ENCODE assay signal across 11 cellular contexts in genomic region chr21:43702785-43703067, GRCh38. TPM values are rescaled to one million over a fixed set of nuclear protein-coding genes. Genes with fewer than 3 reads are reported as not detected.
DNase-seq lines count a peak whose midpoint lies in the region; ATAC-seq and TF ChIP-seq lines count a peak whose summit lies in the region.
"Had no signal": no experiment of that assay in that cellular context is flagged by ENCODE, and none has a peak within 500 bp of the region (broad histone marks: within the 10 kb centered on the region; RNA-seq: fewer than 3 reads in every experiment).

No MANE protein-coding gene starts in this region.

- no peak for ATAC-seq in memory B cell (ENCODE audit: low read depth)
- no peak for ATAC-seq in thoracic aorta (ENCODE audit: insufficient number of reproducible peaks, low FRiP score, low read depth)
- ATAC-seq in HG02884 (IDR thresholded peaks at IDR 0.05; ENCODE audit: unreplicated experiment), result no peak

- H3K36me3 Mint-ChIP-seq in activated naive CD4-positive, alpha-beta T cell treated with anti-CD3 and anti-CD28 coated beads, Interleukin-2, amount 50 U/mL, for 24 hours, result peaks cover 2% of the 10 kb centered on the region
- H3K36me3 Mint-ChIP-seq in brain (peaks cover 4% of the 10 kb centered on the region), memory B cell (no peaks in the 10 kb centered on the region)

- TF ChIP-seq CTCF in brain (conservative IDR thresholded peaks at IDR 0.05) (no peak), thoracic aorta (IDR thresholded peaks at IDR 0.05) (no peak)

- H3K27ac ChIP-seq in thoracic aorta, result peak overlapping the region; percentile 35 to 76

- H3K27me3 Mint-ChIP-seq in activated naive CD4-positive, alpha-beta T cell treated with anti-CD3 and anti-CD28 coated beads, Interleukin-2, amount 50 U/mL, for 24 hours, result peaks cover 1% of the 10 kb centered on the region
- H3K27me3 Mint-ChIP-seq in brain (no peaks in the 10 kb centered on the region), memory B cell (peaks cover 3% of the 10 kb centered on the region)

- no peaks in the 10 kb centered on the region for H3K9me3 Mint-ChIP-seq in activated naive CD4-positive, alpha-beta T cell treated with anti-CD3 and anti-CD28 coated beads, Interleukin-2, amount 50 U/mL, for 24 hours
- no peaks in the 10 kb centered on the region for H3K9me3 Mint-ChIP-seq in brain
- no peaks in the 10 kb centered on the region for H3K9me3 Mint-ChIP-seq in memory B cell
- H3K9me3 Mint-ChIP-seq: activated T-helper 1 cell treated with anti-CD3 and anti-CD28 coated beads, Interleukin-12 subunit alpha, Interleukin-12 subunit beta, Interleukin-2, Interleukin-4 antibody, amounts not matched to agents 30 ng/mL and 10 ng/mL and 1 ng/mL, durations not matched to agents 14 hours and 24 hours and 36 hours had no signal

- no peaks in the 10 kb centered on the region for H3K36me3 ChIP-seq in thoracic aorta

- H3K4me3 Mint-ChIP-seq in activated naive CD4-positive, alpha-beta T cell treated with anti-CD3 and anti-CD28 coated beads, Interleukin-2, amount 50 U/mL, for 24 hours, result peak overlapping the region; percentile 76
- H3K4me3 Mint-ChIP-seq in brain (peak overlapping the region; percentile 25 to 71 (median 45)), memory B cell (peak overlapping the region; percentile 64)
- H3K4me3 Mint-ChIP-seq: activated T-helper 1 cell treated with anti-CD3 and anti-CD28 coated beads, Interleukin-12 subunit alpha, Interleukin-12 subunit beta, Interleukin-2, Interleukin-4 antibody, amounts not matched to agents 30 ng/mL and 10 ng/mL and 1 ng/mL, durations not matched to agents 14 hours and 24 hours and 36 hours had no signal

- peaks cover 31 to 47% of the 10 kb centered on the region in 2 donors for H3K4me1 ChIP-seq in thoracic aorta (ENCODE audit: control insufficient read depth in 1 of 2, low read depth in 2 of 2)

- peak overlapping the region; percentile 47 for H3K4me3 ChIP-seq in thoracic aorta

- H3K27me3 ChIP-seq in thoracic aorta (replicated peaks; ENCODE audit: insufficient read depth), result no peaks in the 10 kb centered on the region

- H3K27ac Mint-ChIP-seq in activated naive CD4-positive, alpha-beta T cell treated with anti-CD3 and anti-CD28 coated beads, Interleukin-2, amount 50 U/mL, for 24 hours, result no peak overlapping the region
- peak overlapping the region; percentile 64 to 97 (median 73) for H3K27ac Mint-ChIP-seq in brain
- H3K27ac Mint-ChIP-seq in memory B cell, result no peak overlapping the region
- H3K27ac Mint-ChIP-seq: activated T-helper 1 cell treated with anti-CD3 and anti-CD28 coated beads, Interleukin-12 subunit alpha, Interleukin-12 subunit beta, Interleukin-2, Interleukin-4 antibody, amounts not matched to agents 30 ng/mL and 10 ng/mL and 1 ng/mL, durations not matched to agents 14 hours and 24 hours and 36 hours had no signal

- H3K9me3 ChIP-seq in thoracic aorta, result no peaks in the 10 kb centered on the region

- H3K4me1 Mint-ChIP-seq in activated naive CD4-positive, alpha-beta T cell treated with anti-CD3 and anti-CD28 coated beads, Interleukin-2, amount 50 U/mL, for 24 hours, result peaks cover 10% of the 10 kb centered on the region
- peaks cover 24% of the 10 kb centered on the region for H3K4me1 Mint-ChIP-seq in brain
- peaks cover 6% of the 10 kb centered on the region for H3K4me1 Mint-ChIP-seq in memory B cell

- no peak for DNase-seq in activated naive CD4-positive, alpha-beta T cell treated with anti-CD3 and anti-CD28 coated beads, Interleukin-2, amount 50 U/mL, for 16 hours
- DNase-seq in memory B cell (ENCODE audit: low spot score in 2 of 2) (no peak), thoracic aorta (ENCODE audit: low spot score) (no peak), middle frontal gyrus (ENCODE audit: extremely low spot score, low spot score) (no peak), SKM-1 treated with dmso at 0.1 percent for 144 hours (lab: John Stamatoyannopoulos, UW; ENCODE audit: unreplicated experiment) (no peak)
- DNase-seq: NCI-H774; stimulated activated naive CD4-positive, alpha-beta T cell treated with Interleukin-2 at 50 U/mL for 16 hours had no signal

RNA-seq across cellular contexts. Expression of gene PDXK, which starts 16.2 kb away (rescaled TPM):
- polyA plus RNA-seq in brain (ENCODE audit: insufficient read depth, low read depth, low replicate concordance), result 83.2 TPM
- total RNA-seq in thoracic aorta, result 10 to 100 TPM; 52.4 to 64.7 TPM

RNA-seq across cellular contexts. Expression of gene RRP1B, which starts 43.4 kb away (rescaled TPM):
- polyA plus RNA-seq in brain (ENCODE audit: insufficient read depth, low read depth, low replicate concordance), result 22.9 TPM
- total RNA-seq in thoracic aorta, result 10 to 100 TPM; 17.6 to 31.5 TPM

RNA-seq across cellular contexts. Expression of gene HSF2BP, which starts 43.4 kb away (rescaled TPM):
- 1.8 TPM for polyA plus RNA-seq in brain (ENCODE audit: insufficient read depth, low read depth, low replicate concordance)
- total RNA-seq in thoracic aorta, result under 1 TPM in 1 of 2 donors, not detected in 1; 0.78 TPM

Comparison
In these comparisons a context has a peak if more than half of its experiments do, and no peak if none do; other contexts are left out.
1. H3K27ac Mint-ChIP-seq: peak in brain (5 of 5); none in activated naive CD4-positive, alpha-beta T cell treated with anti-CD3 and anti-CD28 coated beads, Interleukin-2, amount 50 U/mL, for 24 hours (single experiment) and memory B cell (single experiment).
2. Peak in every context shown above with its lines, with median percentiles within 50 percentile points of each other: H3K4me3 Mint-ChIP-seq.